Comparison of ENCODE assay signal across 2 cellular contexts in the genomic region with DNA sequence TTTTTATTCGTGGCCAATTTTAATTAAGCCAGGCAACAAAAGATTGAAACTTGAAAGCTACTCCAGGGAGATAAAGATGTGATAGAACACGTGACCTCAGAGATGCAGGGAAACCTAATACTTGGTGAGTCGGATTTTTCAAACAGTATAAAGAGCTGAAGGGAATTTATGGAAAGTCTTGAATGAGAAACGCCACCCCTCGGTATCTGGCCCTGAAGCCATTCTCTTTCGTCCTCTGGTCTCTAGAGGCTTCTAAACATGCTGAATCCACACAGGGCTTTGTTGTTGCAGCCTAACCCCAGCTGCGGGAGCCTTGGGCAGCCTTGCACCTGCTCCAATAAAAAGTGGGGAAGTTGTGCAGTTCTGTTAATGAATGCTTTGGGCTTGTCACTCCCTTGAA.
TF ChIP-seq lines count a peak whose summit lies in the region.

No MANE protein-coding gene starts in this region.

TF ChIP-seq in GM23338, 12 proteins besides CTCF, POLR2A, EP300 and RAD21 (continues in another document):
- TF ChIP-seq POLR2AphosphoS5 (IDR thresholded peaks at IDR 0.05; ENCODE audit: low read depth) (no peak), ZNF114 (CRISPR knock-in tag; IDR thresholded peaks at IDR 0.05) (no peak), JUNB (IDR thresholded peaks at IDR 0.05; ENCODE audit: unreplicated experiment) (no peak), CREB1 (CRISPR knock-in tag; IDR thresholded peaks at IDR 0.05; ENCODE audit: low read depth) (no peak), ZNF331 (CRISPR knock-in tag; IDR thresholded peaks at IDR 0.05; ENCODE audit: low read depth) (no peak), NANOG (IDR thresholded peaks at IDR 0.05; ENCODE audit: borderline replicate concordance) (no peak), EZH2phosphoT487 (IDR thresholded peaks at IDR 0.05; ENCODE audit: unreplicated experiment) (no peak)
- TF ChIP-seq, protein P1, sequence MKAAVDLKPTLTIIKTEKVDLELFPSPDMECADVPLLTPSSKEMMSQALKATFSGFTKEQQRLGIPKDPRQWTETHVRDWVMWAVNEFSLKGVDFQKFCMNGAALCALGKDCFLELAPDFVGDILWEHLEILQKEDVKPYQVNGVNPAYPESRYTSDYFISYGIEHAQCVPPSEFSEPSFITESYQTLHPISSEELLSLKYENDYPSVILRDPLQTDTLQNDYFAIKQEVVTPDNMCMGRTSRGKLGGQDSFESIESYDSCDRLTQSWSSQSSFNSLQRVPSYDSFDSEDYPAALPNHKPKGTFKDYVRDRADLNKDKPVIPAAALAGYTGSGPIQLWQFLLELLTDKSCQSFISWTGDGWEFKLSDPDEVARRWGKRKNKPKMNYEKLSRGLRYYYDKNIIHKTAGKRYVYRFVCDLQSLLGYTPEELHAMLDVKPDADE (IDR thresholded peaks at IDR 0.05): no peak
- TF ChIP-seq, protein P2, sequence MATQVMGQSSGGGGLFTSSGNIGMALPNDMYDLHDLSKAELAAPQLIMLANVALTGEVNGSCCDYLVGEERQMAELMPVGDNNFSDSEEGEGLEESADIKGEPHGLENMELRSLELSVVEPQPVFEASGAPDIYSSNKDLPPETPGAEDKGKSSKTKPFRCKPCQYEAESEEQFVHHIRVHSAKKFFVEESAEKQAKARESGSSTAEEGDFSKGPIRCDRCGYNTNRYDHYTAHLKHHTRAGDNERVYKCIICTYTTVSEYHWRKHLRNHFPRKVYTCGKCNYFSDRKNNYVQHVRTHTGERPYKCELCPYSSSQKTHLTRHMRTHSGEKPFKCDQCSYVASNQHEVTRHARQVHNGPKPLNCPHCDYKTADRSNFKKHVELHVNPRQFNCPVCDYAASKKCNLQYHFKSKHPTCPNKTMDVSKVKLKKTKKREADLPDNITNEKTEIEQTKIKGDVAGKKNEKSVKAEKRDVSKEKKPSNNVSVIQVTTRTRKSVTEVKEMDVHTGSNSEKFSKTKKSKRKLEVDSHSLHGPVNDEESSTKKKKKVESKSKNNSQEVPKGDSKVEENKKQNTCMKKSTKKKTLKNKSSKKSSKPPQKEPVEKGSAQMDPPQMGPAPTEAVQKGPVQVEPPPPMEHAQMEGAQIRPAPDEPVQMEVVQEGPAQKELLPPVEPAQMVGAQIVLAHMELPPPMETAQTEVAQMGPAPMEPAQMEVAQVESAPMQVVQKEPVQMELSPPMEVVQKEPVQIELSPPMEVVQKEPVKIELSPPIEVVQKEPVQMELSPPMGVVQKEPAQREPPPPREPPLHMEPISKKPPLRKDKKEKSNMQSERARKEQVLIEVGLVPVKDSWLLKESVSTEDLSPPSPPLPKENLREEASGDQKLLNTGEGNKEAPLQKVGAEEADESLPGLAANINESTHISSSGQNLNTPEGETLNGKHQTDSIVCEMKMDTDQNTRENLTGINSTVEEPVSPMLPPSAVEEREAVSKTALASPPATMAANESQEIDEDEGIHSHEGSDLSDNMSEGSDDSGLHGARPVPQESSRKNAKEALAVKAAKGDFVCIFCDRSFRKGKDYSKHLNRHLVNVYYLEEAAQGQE (IDR thresholded peaks at IDR 0.05; ENCODE audit: unreplicated experiment): no peak
- TF ChIP-seq, protein P3, sequence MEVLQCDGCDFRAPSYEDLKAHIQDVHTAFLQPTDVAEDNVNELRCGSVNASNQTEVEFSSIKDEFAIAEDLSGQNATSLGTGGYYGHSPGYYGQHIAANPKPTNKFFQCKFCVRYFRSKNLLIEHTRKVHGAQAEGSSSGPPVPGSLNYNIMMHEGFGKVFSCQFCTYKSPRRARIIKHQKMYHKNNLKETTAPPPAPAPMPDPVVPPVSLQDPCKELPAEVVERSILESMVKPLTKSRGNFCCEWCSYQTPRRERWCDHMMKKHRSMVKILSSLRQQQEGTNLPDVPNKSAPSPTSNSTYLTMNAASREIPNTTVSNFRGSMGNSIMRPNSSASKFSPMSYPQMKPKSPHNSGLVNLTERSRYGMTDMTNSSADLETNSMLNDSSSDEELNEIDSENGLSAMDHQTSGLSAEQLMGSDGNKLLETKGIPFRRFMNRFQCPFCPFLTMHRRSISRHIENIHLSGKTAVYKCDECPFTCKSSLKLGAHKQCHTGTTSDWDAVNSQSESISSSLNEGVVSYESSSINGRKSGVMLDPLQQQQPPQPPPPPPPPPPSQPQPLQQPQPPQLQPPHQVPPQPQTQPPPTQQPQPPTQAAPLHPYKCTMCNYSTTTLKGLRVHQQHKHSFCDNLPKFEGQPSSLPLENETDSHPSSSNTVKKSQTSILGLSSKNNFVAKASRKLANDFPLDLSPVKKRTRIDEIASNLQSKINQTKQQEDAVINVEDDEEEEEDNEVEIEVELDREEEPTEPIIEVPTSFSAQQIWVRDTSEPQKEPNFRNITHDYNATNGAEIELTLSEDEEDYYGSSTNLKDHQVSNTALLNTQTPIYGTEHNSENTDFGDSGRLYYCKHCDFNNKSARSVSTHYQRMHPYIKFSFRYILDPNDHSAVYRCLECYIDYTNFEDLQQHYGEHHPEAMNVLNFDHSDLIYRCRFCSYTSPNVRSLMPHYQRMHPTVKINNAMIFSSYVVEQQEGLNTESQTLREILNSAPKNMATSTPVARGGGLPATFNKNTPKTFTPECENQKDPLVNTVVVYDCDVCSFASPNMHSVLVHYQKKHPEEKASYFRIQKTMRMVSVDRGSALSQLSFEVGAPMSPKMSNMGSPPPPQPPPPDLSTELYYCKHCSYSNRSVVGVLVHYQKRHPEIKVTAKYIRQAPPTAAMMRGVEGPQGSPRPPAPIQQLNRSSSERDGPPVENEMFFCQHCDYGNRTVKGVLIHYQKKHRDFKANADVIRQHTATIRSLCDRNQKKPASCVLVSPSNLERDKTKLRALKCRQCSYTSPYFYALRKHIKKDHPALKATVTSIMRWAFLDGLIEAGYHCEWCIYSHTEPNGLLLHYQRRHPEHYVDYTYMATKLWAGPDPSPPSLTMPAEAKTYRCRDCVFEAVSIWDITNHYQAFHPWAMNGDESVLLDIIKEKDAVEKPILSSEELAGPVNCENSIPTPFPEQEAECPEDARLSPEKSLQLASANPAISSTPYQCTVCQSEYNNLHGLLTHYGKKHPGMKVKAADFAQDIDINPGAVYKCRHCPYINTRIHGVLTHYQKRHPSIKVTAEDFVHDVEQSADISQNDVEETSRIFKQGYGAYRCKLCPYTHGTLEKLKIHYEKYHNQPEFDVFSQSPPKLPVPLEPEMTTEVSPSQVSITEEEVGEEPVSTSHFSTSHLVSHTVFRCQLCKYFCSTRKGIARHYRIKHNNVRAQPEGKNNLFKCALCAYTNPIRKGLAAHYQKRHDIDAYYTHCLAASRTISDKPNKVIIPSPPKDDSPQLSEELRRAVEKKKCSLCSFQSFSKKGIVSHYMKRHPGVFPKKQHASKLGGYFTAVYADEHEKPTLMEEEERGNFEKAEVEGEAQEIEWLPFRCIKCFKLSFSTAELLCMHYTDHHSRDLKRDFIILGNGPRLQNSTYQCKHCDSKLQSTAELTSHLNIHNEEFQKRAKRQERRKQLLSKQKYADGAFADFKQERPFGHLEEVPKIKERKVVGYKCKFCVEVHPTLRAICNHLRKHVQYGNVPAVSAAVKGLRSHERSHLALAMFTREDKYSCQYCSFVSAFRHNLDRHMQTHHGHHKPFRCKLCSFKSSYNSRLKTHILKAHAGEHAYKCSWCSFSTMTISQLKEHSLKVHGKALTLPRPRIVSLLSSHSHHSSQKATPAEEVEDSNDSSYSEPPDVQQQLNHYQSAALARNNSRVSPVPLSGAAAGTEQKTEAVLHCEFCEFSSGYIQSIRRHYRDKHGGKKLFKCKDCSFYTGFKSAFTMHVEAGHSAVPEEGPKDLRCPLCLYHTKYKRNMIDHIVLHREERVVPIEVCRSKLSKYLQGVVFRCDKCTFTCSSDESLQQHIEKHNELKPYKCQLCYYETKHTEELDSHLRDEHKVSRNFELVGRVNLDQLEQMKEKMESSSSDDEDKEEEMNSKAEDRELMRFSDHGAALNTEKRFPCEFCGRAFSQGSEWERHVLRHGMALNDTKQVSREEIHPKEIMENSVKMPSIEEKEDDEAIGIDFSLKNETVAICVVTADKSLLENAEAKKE (CRISPR knock-in tag; IDR thresholded peaks at IDR 0.05): no peak

TF ChIP-seq in GM12878, 131 proteins besides CTCF, POLR2A, EP300 and RAD21:
- peak; percentile 12; the same call in 1 of the 2 replicates for TF ChIP-seq NFXL1 (IDR thresholded peaks at IDR 0.05; ENCODE audit: borderline replicate concordance)
- no peak for TF ChIP-seq SIX5 (IDR thresholded peaks at IDR 0.05; ENCODE audit: low read depth, low read length, severe bottlenecking)
- TF ChIP-seq SMAD1 (IDR thresholded peaks at IDR 0.05; ENCODE audit: low read depth, partially characterized antibody): no peak
- TF ChIP-seq, protein P4, sequence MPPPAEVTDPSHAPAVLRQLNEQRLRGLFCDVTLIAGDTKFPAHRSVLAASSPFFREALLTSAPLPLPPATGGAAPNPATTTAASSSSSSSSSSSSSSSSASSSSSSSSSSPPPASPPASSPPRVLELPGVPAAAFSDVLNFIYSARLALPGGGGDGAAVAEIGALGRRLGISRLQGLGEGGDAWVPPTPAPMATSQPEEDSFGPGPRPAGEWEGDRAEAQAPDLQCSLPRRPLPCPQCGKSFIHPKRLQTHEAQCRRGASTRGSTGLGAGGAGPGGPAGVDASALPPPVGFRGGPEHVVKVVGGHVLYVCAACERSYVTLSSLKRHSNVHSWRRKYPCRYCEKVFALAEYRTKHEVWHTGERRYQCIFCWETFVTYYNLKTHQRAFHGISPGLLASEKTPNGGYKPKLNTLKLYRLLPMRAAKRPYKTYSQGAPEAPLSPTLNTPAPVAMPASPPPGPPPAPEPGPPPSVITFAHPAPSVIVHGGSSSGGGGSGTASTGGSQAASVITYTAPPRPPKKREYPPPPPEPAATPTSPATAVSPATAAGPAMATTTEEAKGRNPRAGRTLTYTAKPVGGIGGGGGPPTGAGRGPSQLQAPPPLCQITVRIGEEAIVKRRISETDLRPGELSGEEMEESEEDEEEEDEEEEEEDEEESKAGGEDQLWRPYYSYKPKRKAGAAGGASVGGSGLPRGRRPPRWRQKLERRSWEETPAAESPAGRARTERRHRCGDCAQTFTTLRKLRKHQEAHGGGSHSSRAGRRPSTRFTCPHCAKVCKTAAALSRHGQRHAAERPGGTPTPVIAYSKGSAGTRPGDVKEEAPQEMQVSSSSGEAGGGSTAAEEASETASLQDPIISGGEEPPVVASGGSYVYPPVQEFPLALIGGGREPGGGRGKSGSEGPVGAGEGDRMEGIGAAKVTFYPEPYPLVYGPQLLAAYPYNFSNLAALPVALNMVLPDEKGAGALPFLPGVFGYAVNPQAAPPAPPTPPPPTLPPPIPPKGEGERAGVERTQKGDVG (CRISPR knock-in tag; IDR thresholded peaks at IDR 0.05): no peak
- no peak for TF ChIP-seq NBN (IDR thresholded peaks at IDR 0.05)
